ENCODE assay signal across 11 cellular contexts in genomic region chr22:41668971-41669911, GRCh38. TPM values are rescaled to one million over a fixed set of nuclear protein-coding genes. Genes with fewer than 3 reads are reported as not detected.
DNase-seq lines count a peak whose midpoint lies in the region; ATAC-seq, FAIRE-seq and TF ChIP-seq lines count a peak whose summit lies in the region.
"Had no signal": no experiment of that assay in that cellular context is flagged by ENCODE, and none has a peak within 500 bp of the region (broad histone marks: within the 10 kb centered on the region; RNA-seq: fewer than 3 reads in every experiment).

No MANE protein-coding gene starts in this region.

- H3K4me1 ChIP-seq in mammary epithelial cell (ENCODE audit: insufficient read depth, low read length) (peaks cover 21% of the 10 kb centered on the region), upper lobe of left lung (peaks cover 12 to 30% (median 18%) of the 10 kb centered on the region in 4 donors)

- no peak for ATAC-seq in upper lobe of left lung (ENCODE audit: low FRiP score in 2 of 2)
- ATAC-seq: right cardiac atrium had no signal

- H3K27ac ChIP-seq in mammary epithelial cell (ENCODE audit: insufficient read depth, low read depth, low read length) (no peak overlapping the region), upper lobe of left lung (peak overlapping the region; percentile 9 to 94 (median 59))

- intact Hi-C loops in MCF 10A (cut with micrococcal nuclease) (no loop called here), mammary epithelial cell (cut with micrococcal nuclease) (no loop called here)

- H3K36me3 ChIP-seq in mammary epithelial cell (ENCODE audit: insufficient read depth, low read length), result peaks cover 8% of the 10 kb centered on the region
- peaks cover 0 to 26% (median 13%) of the 10 kb centered on the region in 4 donors for H3K36me3 ChIP-seq in upper lobe of left lung

- no peaks in the 10 kb centered on the region for H3K9me3 Mint-ChIP-seq in MCF 10A (ENCODE audit: unreplicated experiment)
- H3K9me3 Mint-ChIP-seq: activated CD4-positive, alpha-beta T cell treated with anti-CD3 and anti-CD28 coated beads, Interleukin-2, amount 10 ng/mL, durations not matched to agents 7 days and 5 days had no signal

- H3K4me2 ChIP-seq in mammary epithelial cell (ENCODE audit: insufficient read depth, low read depth, low read length), result no peak overlapping the region

- TF ChIP-seq CTCF in MCF 10A (IDR thresholded peaks at IDR 0.05; ENCODE audit: unreplicated experiment) (no peak), mammary epithelial cell (conservative IDR thresholded peaks at IDR 0.05 in 1 of 2, IDR thresholded peaks at IDR 0.05 in 1 of 2; ENCODE audit: extremely low read depth in 1 of 2, insufficient read depth in 1 of 2, low read depth in 1 of 2, low read length in 2 of 2) (no peak), foreskin fibroblast (IDR thresholded peaks at IDR 0.05; ENCODE audit: low read depth, low read length) (no peak), upper lobe of left lung (IDR thresholded peaks at IDR 0.05) (no peak)

- TF ChIP-seq EP300 in upper lobe of left lung (IDR thresholded peaks at IDR 0.05), result no peak

- H3K79me2 ChIP-seq in mammary epithelial cell (ENCODE audit: insufficient read depth, low read length), result peaks cover 29% of the 10 kb centered on the region

- no peak overlapping the region for H3K4me3 Mint-ChIP-seq in MCF 10A (ENCODE audit: unreplicated experiment)
- H3K4me3 Mint-ChIP-seq: activated CD4-positive, alpha-beta T cell treated with anti-CD3 and anti-CD28 coated beads, Interleukin-2, amount 10 ng/mL, durations not matched to agents 7 days and 5 days had no signal

- no peaks in the 10 kb centered on the region for H3K27me3 Mint-ChIP-seq in MCF 10A (ENCODE audit: insufficient read depth, unreplicated experiment)
- H3K27me3 Mint-ChIP-seq: activated CD4-positive, alpha-beta T cell treated with anti-CD3 and anti-CD28 coated beads, Interleukin-2, amount 10 ng/mL, durations not matched to agents 7 days and 5 days had no signal

- 96% methylated on average over 18 of the region's 21 CpGs for WGBS in mammary epithelial cell (ENCODE audit: low coverage, missing lambda C conversion rate)
- WGBS in upper lobe of left lung, 2 donors, result 80 to 82% methylated on average over 21 of the region's 21 CpGs

- H4K20me1 ChIP-seq in mammary epithelial cell (ENCODE audit: insufficient read depth, low read length), result no peaks in the 10 kb centered on the region

- H2AFZ ChIP-seq in mammary epithelial cell (ENCODE audit: low read depth, low read length), result no peak overlapping the region

- FAIRE-seq in GM12892 (lab: Jason Lieb, UNC), result no peak

- H3K27ac Mint-ChIP-seq in MCF 10A (ENCODE audit: low read depth, unreplicated experiment), result peak overlapping the region; percentile 93

- H3K4me1 Mint-ChIP-seq in MCF 10A (ENCODE audit: insufficient read depth, unreplicated experiment), result peaks cover 5% of the 10 kb centered on the region

- BruUV-seq in MCF 10A (replicated peaks; lab: Mats Ljungman, UMichigan) (no TSS peak), mammary epithelial cell (replicated peaks; lab: Mats Ljungman, UMichigan) (no TSS peak)

- POLR2A ChIA-PET in MCF 10A (lab: Yijun Ruan, JAX), result interaction anchor here (0.7 kb wide), 1 partner anchor 41 kb away, joined by 3 read pairs; no protein-coding TSS in a partner anchor

- H3K36me3 Mint-ChIP-seq in MCF 10A (ENCODE audit: insufficient read depth, unreplicated experiment), result peaks cover 54% of the 10 kb centered on the region

- dilution Hi-C loops in mammary epithelial cell (cut with HindIII; ENCODE audit: low sequenced_read_pairs), result no loop called here

- CTCF ChIA-PET in MCF 10A (lab: Yijun Ruan, JAX) (interaction anchor here (1.0 kb wide), 1 partner anchor 8 kb away, joined by 3 read pairs; no protein-coding TSS in a partner anchor), mammary epithelial cell (lab: Charles Lee; ENCODE audit: low non-redundant PET) (no interaction called here)

- H3K9ac ChIP-seq in mammary epithelial cell (ENCODE audit: insufficient read depth, low read length), result no peak overlapping the region

- no peak for DNase-seq in MCF 10A (ENCODE audit: unreplicated experiment)
- DNase-seq in mammary epithelial cell, result no peak
- peak; percentile 51 to 82 for DNase-seq in SW 1271 (lab: John Stamatoyannopoulos, UW)
- DNase-seq in foreskin fibroblast, result peak; percentile 75 to 84
- peak in 1 of 2 donors; percentile 20 for DNase-seq in upper lobe of left lung
- no peak for DNase-seq in hypothalamus (lab: John Stamatoyannopoulos, UW)
- no peak for DNase-seq in DMS 273 (lab: John Stamatoyannopoulos, UW; ENCODE audit: unreplicated experiment)
- no peak for DNase-seq in GM12892 (ENCODE audit: insufficient read length)
- DNase-seq: activated CD4-positive, alpha-beta T cell treated with anti-CD3 and anti-CD28 coated beads, Interleukin-2, amount 10 ng/mL, durations not matched to agents 7 days and 5 days; caudate nucleus; right cardiac atrium had no signal

- in situ Hi-C loops in mammary epithelial cell (cut with MboI; ENCODE audit: low sequenced_read_pairs in 2 of 2), result no loop called here

- H3K27me3 ChIP-seq in mammary epithelial cell (ENCODE audit: insufficient read depth, low read length) (no peaks in the 10 kb centered on the region), upper lobe of left lung (no peaks in the 10 kb centered on the region)

- H3K9me3 ChIP-seq in mammary epithelial cell (replicated peaks; ENCODE audit: insufficient read depth, low read length), result no peaks in the 10 kb centered on the region
- H3K9me3 ChIP-seq in upper lobe of left lung, result no peaks in the 10 kb centered on the region

- TF ChIP-seq POLR2A in upper lobe of left lung (IDR thresholded peaks at IDR 0.05) (no peak), GM12892 (IDR thresholded peaks at IDR 0.05; ENCODE audit: low read depth, low read length) (no peak)

- H3K4me3 ChIP-seq in mammary epithelial cell (replicated peaks in 1 of 3; ENCODE audit: insufficient read depth in 1 of 3, low read depth in 2 of 3, low read length in 3 of 3) (no peak overlapping the region), foreskin fibroblast (ENCODE audit: low read depth in 1 of 2, low read length in 2 of 2) (no peak overlapping the region), upper lobe of left lung (no peak overlapping the region)

RNA-seq across cellular contexts. Expression of gene SNU13, which starts 19.4 kb away (rescaled TPM):
- total RNA-seq in MCF 10A (2022) (280 and 286 TPM in 2 replicates), mammary epithelial cell (100 to 1,000 TPM in 1 of 2 donors, 10 to 100 TPM in 1; 73.0 to 187 TPM), upper lobe of left lung (100 to 1,000 TPM in 3 of 6 donors, 10 to 100 TPM in 3; 40.9 to 124 (median 92.0) TPM)
- polyA plus RNA-seq in mammary epithelial cell, result 265 TPM
- 125 TPM for polyA minus RNA-seq in mammary epithelial cell
- 140 TPM for polyA plus RNA-seq in GM12892 (2012; ENCODE audit: missing spikeins)

RNA-seq across cellular contexts. Expression of gene MEI1, which starts 30.1 kb away (rescaled TPM):
- total RNA-seq in MCF 10A (2022) (not detected in 2 replicates), mammary epithelial cell (under 1 TPM in 1 of 2 donors, not detected in 1; 0.33 TPM), upper lobe of left lung (10 to 100 TPM in 2 of 6 donors, 1 to 10 TPM in 3, under 1 TPM in 1; 0.89 to 20.7 (median 5.7) TPM)
- 0.07 TPM for polyA plus RNA-seq in mammary epithelial cell
- not detected for polyA minus RNA-seq in mammary epithelial cell
- polyA plus RNA-seq in GM12892 (2012; ENCODE audit: missing spikeins), result 48.9 TPM

RNA-seq across cellular contexts. Expression of gene XRCC6, which starts 48.1 kb away (rescaled TPM):
- total RNA-seq in MCF 10A (2022), result 173 and 203 TPM in 2 replicates
- 100 to 1,000 TPM; 223 to 263 TPM for total RNA-seq in mammary epithelial cell
- 191 TPM for polyA plus RNA-seq in mammary epithelial cell
- 333 TPM for polyA minus RNA-seq in mammary epithelial cell
- total RNA-seq in upper lobe of left lung, result 100 to 1,000 TPM in 5 of 6 donors, 10 to 100 TPM in 1; 83.8 to 209 (median 167) TPM
- 514 TPM for polyA plus RNA-seq in GM12892 (2012; ENCODE audit: missing spikeins)

RNA-seq across cellular contexts. Expression of gene DESI1, which starts 48.4 kb away (rescaled TPM):
- total RNA-seq in MCF 10A (2022) (59.6 and 67.2 TPM in 2 replicates), mammary epithelial cell (10 to 100 TPM; 40.2 to 66.8 TPM), upper lobe of left lung (10 to 100 TPM; 28.2 to 41.5 (median 31.1) TPM)
- 38.1 TPM for polyA plus RNA-seq in mammary epithelial cell
- polyA minus RNA-seq in mammary epithelial cell, result 50.3 TPM
- 24.2 TPM for polyA plus RNA-seq in GM12892 (2012; ENCODE audit: missing spikeins)

Comparison
In these comparisons a context has a peak if more than half of its experiments do, and no peak if none do; other contexts are left out.
1. DNase-seq: peak in SW 1271 (2 of 2) and foreskin fibroblast (2 of 2); none in MCF 10A (single experiment), mammary epithelial cell (single experiment), hypothalamus (0 of 51), DMS 273 (single experiment) and GM12892 (single experiment).